In the genomic region with DNA sequence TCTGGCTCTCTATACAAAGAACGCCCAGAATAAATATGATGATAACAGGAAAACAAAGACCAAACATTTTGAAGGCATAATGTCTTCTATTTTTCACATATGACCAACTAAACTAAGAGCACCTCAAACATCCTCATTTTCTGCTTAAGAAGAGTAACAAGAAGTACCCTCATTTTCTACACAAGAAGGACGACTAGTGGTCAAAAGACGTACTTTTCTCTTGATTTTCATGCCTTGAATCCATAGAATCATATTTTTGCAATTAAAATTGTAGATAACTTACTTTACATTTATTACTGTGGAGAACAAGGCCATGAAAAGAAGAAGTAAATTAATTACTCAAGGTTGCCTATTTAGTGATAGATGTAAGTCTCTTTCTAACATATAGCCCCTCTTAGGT, we compare ENCODE assay signal across 8 cellular contexts.
DNase-seq lines count a peak whose midpoint lies in the region; ATAC-seq and TF ChIP-seq lines count a peak whose summit lies in the region.

No MANE protein-coding gene starts in this region.

- no peaks in the 10 kb centered on the region; the same call in 1 of the 2 replicates for H3K4me1 ChIP-seq in IMR-90 (ENCODE audit: control insufficient read depth, insufficient read depth, low read length)
- H3K4me1 ChIP-seq in OCI-LY3 (ENCODE audit: low read length), result no peaks in the 10 kb centered on the region
- no peaks in the 10 kb centered on the region for H3K4me1 ChIP-seq in CD8-positive, alpha-beta T cell (ENCODE audit: insufficient read depth, low read length)

- H4K5ac ChIP-seq in IMR-90 (ENCODE audit: low read depth, low read length), result no peak overlapping the region

- no peak overlapping the region for H2BK5ac ChIP-seq in IMR-90 (ENCODE audit: low read depth, low read length, poor library complexity, severe bottlenecking)

- 0 out of 3 replicates have a peak overlapping the region, but pooled peaks have one; percentile 48 for H2BK15ac ChIP-seq in IMR-90 (ENCODE audit: low read depth, low read length)

- no peak overlapping the region for H3K27ac ChIP-seq in IMR-90 (ENCODE audit: insufficient read depth, low read length)
- H3K27ac ChIP-seq in OCI-LY3 (ENCODE audit: low read length), result no peak overlapping the region
- H3K27ac ChIP-seq in CD8-positive, alpha-beta T cell (ENCODE audit: low read depth, low read length), result no peak overlapping the region

- in situ Hi-C loops in IMR-90 (cut with MboI; ENCODE audit: low sequenced_read_pairs), result loop anchor here (5.0 to 25.0 kb wide), 2 partner anchors 406 to 841 kb away; a partner anchor contains a TSS

- no peak overlapping the region for H4K91ac ChIP-seq in IMR-90 (ENCODE audit: insufficient read depth, low read depth, low read length)

- no peak overlapping the region for H3K56ac ChIP-seq in IMR-90 (ENCODE audit: extremely low read depth, insufficient read depth, low read length)

- TF ChIP-seq POLR2A in IMR-90 (IDR thresholded peaks at IDR 0.05; ENCODE audit: low read depth, low read length), result no peak

- H3K4me1 Mint-ChIP-seq in CD8-positive, alpha-beta T cell (ENCODE audit: low read depth), result no peaks in the 10 kb centered on the region

- TF ChIP-seq CTCF in GM12864 (IDR thresholded peaks at IDR 0.05; ENCODE audit: low read depth, low read length, missing control alignments), result peak; percentile 28
- TF ChIP-seq CTCF in IMR-90 (conservative IDR thresholded peaks at IDR 0.05; ENCODE audit: low read depth, low read length), result peak; percentile 73
- peak; percentile 79 for TF ChIP-seq CTCF in OCI-LY3 (IDR thresholded peaks at IDR 0.05; ENCODE audit: low read depth, low read length)
- TF ChIP-seq CTCF in epithelial cell of proximal tubule (conservative IDR thresholded peaks at IDR 0.05; ENCODE audit: low read depth, low read length), result peak; percentile 63
- no peak for TF ChIP-seq CTCF in CD8-positive, alpha-beta T cell (IDR thresholded peaks at IDR 0.05)

- intact Hi-C loops in IMR-90 (cut with micrococcal nuclease), result loop anchor here (1.0 to 10.0 kb wide), 4 partner anchors 361 to 839 kb away; a partner anchor contains a TSS
- intact Hi-C loops in CD8-positive, alpha-beta T cell (cut with DNase I, micrococcal nuclease), result loop anchor here in 1 of 2 experiments (10.0 kb wide), 1 partner anchor 889 kb away; no protein-coding TSS in a partner anchor

- H2BK20ac ChIP-seq in IMR-90 (ENCODE audit: low read depth, low read length), result no peak overlapping the region

- dilution Hi-C loops in IMR-90 (cut with HindIII; ENCODE audit: low sequenced_read_pairs, unreplicated experiment), result loop anchor here (25.0 kb wide), 1 partner anchor 406 kb away; a partner anchor contains a TSS

- no peak overlapping the region for H3K4me3 Mint-ChIP-seq in CD8-positive, alpha-beta T cell

- no peaks in the 10 kb centered on the region for H3K9me1 ChIP-seq in IMR-90 (ENCODE audit: insufficient read depth, low read length)

- no peak overlapping the region for H3K14ac ChIP-seq in IMR-90 (replicated peaks; ENCODE audit: low read depth, low read length)

- H3K9me3 ChIP-seq in IMR-90 (ENCODE audit: control insufficient read depth, insufficient read depth, low read length) (no peaks in the 10 kb centered on the region), OCI-LY3 (ENCODE audit: insufficient read depth, low read length) (no peaks in the 10 kb centered on the region)
- H3K9me3 ChIP-seq in CD8-positive, alpha-beta T cell (ENCODE audit: low read length), result no peaks in the 10 kb centered on the region

- no peak overlapping the region for H3K23ac ChIP-seq in IMR-90 (ENCODE audit: low read depth, low read length)

- H4K20me1 ChIP-seq in IMR-90 (ENCODE audit: insufficient read depth, low read length), result no peaks in the 10 kb centered on the region
- no peaks in the 10 kb centered on the region for H4K20me1 ChIP-seq in OCI-LY3 (ENCODE audit: insufficient read depth, low read length)

- no peaks in the 10 kb centered on the region for H3K79me1 ChIP-seq in IMR-90 (ENCODE audit: low read depth in 1 of 2, low read length in 2 of 2)

- H2AK9ac ChIP-seq in IMR-90 (replicated peaks; ENCODE audit: low read depth, low read length, poor library complexity), result no peak overlapping the region

- peak; percentile 86 for TF ChIP-seq RAD21 in IMR-90 (IDR thresholded peaks at IDR 0.05; ENCODE audit: low read length)

- DNase-seq in GM12864 (ENCODE audit: low read depth), result peak; percentile 4
- DNase-seq in IMR-90, result peak; percentile 83
- DNase-seq in epithelial cell of proximal tubule (ENCODE audit: low read depth), result peak; percentile 29
- peak; percentile 78 for DNase-seq in pons (ENCODE audit: low spot score)
- DNase-seq in ureter (ENCODE audit: low spot score), result no peak
- no peak for DNase-seq in CD8-positive, alpha-beta T cell

- H3K36me3 ChIP-seq in IMR-90 (ENCODE audit: control insufficient read depth, insufficient read depth, low read length) (no peaks in the 10 kb centered on the region), OCI-LY3 (replicated peaks; ENCODE audit: low read depth, low read length) (no peaks in the 10 kb centered on the region)
- no peaks in the 10 kb centered on the region for H3K36me3 ChIP-seq in CD8-positive, alpha-beta T cell (ENCODE audit: insufficient read depth, low read length)

- H3K36me3 Mint-ChIP-seq in CD8-positive, alpha-beta T cell, result no peaks in the 10 kb centered on the region

- H3K9ac ChIP-seq in IMR-90 (ENCODE audit: low read depth, low read length) (no peak overlapping the region), OCI-LY3 (ENCODE audit: low read length) (no peak overlapping the region)

- H3K27ac Mint-ChIP-seq in CD8-positive, alpha-beta T cell, result no peak overlapping the region

- no peak overlapping the region for H3K4ac ChIP-seq in IMR-90 (ENCODE audit: low read depth, low read length)

- H3K4me3 ChIP-seq in GM12864 (ENCODE audit: low read depth, low read length) (no peak overlapping the region), IMR-90 (ENCODE audit: insufficient read depth, low read depth, low read length) (no peak overlapping the region), OCI-LY3 (ENCODE audit: low read length) (no peak overlapping the region), epithelial cell of proximal tubule (ENCODE audit: low read depth, low read length) (no peak overlapping the region)
- no peak overlapping the region for H3K4me3 ChIP-seq in CD8-positive, alpha-beta T cell (ENCODE audit: low read depth, low read length)

- ATAC-seq in IMR-90 (ENCODE audit: low read depth) (peak; percentile 82), GM21526 (IDR thresholded peaks at IDR 0.05; ENCODE audit: low FRiP score, unreplicated experiment) (no peak)
- ATAC-seq in CD8-positive, alpha-beta T cell, result no peak

- POLR2A ChIA-PET in IMR-90 (lab: Charles Lee; ENCODE audit: unreplicated experiment), result interaction anchor here (0.6 kb wide), 1 partner anchor 247 kb away, joined by 3 read pairs; no protein-coding TSS in a partner anchor
- POLR2A ChIA-PET in CD8-positive, alpha-beta T cell (lab: Charles Lee), result interaction anchor here (0.5 kb wide), 1 partner anchor 142 kb away, joined by 3 read pairs; no protein-coding TSS in a partner anchor

- H2BK120ac ChIP-seq in IMR-90 (ENCODE audit: low read depth, low read length), result peak overlapping the region; percentile 21; the same call in 1 of the 2 replicates

- BruUV-seq in IMR-90 (replicated peaks; lab: Mats Ljungman, UMichigan), result no TSS peak

- peaks cover 10% of the 10 kb centered on the region for H3K27me3 Mint-ChIP-seq in CD8-positive, alpha-beta T cell (ENCODE audit: low read depth)

- CTCF ChIA-PET in IMR-90 (lab: Yijun Ruan, JAX), result interaction anchor here (0.7 to 2.3 kb wide), 7 partner anchors 12 to 440 kb away, joined by 3 to 6 read pairs (median 4); a partner anchor contains a TSS
- CTCF ChIA-PET in CD8-positive, alpha-beta T cell (lab: Charles Lee), result interaction anchor here (1.7 to 1.9 kb wide), 2 partner anchors 25 to 30 kb away, joined by 3 to 5 read pairs; no protein-coding TSS in a partner anchor

- H3K27me3 ChIP-seq in IMR-90 (ENCODE audit: control insufficient read depth, insufficient read depth, low read length) (no peaks in the 10 kb centered on the region), OCI-LY3 (ENCODE audit: low read depth, low read length) (peaks cover 3% of the 10 kb centered on the region; the same call in 1 of the 2 replicates)
- no peaks in the 10 kb centered on the region for H3K27me3 ChIP-seq in CD8-positive, alpha-beta T cell (ENCODE audit: insufficient read depth, low read length)

- H3K4me2 ChIP-seq in IMR-90 (ENCODE audit: low read depth, low read length), result no peak overlapping the region
- H3K4me2 ChIP-seq in OCI-LY3 (ENCODE audit: low read length), result no peak overlapping the region

- H3K79me2 ChIP-seq in OCI-LY3 (ENCODE audit: low read length), result no peaks in the 10 kb centered on the region

- H4K8ac ChIP-seq in IMR-90 (ENCODE audit: low read depth in 2 of 2, low read length in 2 of 2), result no peak overlapping the region

- no peaks in the 10 kb centered on the region for H3K9me3 Mint-ChIP-seq in CD8-positive, alpha-beta T cell

- H2AK5ac ChIP-seq in IMR-90 (ENCODE audit: low read depth, low read length), result no peak overlapping the region

- no peak overlapping the region for H2AFZ ChIP-seq in IMR-90 (replicated peaks; ENCODE audit: low read length, poor library complexity)
- H2AFZ ChIP-seq in OCI-LY3 (ENCODE audit: low read depth, low read length), result no peak overlapping the region

- no peak overlapping the region for H3K18ac ChIP-seq in IMR-90 (ENCODE audit: low read depth, low read length)

- no CpG with 5 or more reads among the region's 3 CpGs for WGBS in IMR-90 (ENCODE audit: extremely low coverage in 2 of 2, insufficient read length in 1 of 2), 2 experiments

TF ChIP-seq in IMR-90, 13 proteins besides CTCF, POLR2A, EP300 and RAD21:
- TF ChIP-seq SMC3 (IDR thresholded peaks at IDR 0.05; ENCODE audit: low read depth, low read length) (peak; percentile 84), CHD1 (IDR thresholded peaks at IDR 0.05; ENCODE audit: low read depth, low read length) (no peak), FOS (IDR thresholded peaks at IDR 0.05; ENCODE audit: low read depth, low read length) (no peak), CEBPB (IDR thresholded peaks at IDR 0.05; ENCODE audit: low read depth, low read length) (no peak), RFX5 (IDR thresholded peaks at IDR 0.05; ENCODE audit: low read depth, low read length) (no peak)
- TF ChIP-seq, protein P1, sequence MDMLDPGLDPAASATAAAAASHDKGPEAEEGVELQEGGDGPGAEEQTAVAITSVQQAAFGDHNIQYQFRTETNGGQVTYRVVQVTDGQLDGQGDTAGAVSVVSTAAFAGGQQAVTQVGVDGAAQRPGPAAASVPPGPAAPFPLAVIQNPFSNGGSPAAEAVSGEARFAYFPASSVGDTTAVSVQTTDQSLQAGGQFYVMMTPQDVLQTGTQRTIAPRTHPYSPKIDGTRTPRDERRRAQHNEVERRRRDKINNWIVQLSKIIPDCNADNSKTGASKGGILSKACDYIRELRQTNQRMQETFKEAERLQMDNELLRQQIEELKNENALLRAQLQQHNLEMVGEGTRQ (IDR thresholded peaks at IDR 0.05; ENCODE audit: low read depth, low read length), result no peak

Comparison
In these comparisons a context has a peak if more than half of its experiments do, and no peak if none do; other contexts are left out.
1. DNase-seq: peak in GM12864 (single experiment), IMR-90 (single experiment), epithelial cell of proximal tubule (single experiment) and pons (single experiment); none in ureter (single experiment) and CD8-positive, alpha-beta T cell (0 of 7).